8 cellular contexts compared by ENCODE assay signal in the genomic region with DNA sequence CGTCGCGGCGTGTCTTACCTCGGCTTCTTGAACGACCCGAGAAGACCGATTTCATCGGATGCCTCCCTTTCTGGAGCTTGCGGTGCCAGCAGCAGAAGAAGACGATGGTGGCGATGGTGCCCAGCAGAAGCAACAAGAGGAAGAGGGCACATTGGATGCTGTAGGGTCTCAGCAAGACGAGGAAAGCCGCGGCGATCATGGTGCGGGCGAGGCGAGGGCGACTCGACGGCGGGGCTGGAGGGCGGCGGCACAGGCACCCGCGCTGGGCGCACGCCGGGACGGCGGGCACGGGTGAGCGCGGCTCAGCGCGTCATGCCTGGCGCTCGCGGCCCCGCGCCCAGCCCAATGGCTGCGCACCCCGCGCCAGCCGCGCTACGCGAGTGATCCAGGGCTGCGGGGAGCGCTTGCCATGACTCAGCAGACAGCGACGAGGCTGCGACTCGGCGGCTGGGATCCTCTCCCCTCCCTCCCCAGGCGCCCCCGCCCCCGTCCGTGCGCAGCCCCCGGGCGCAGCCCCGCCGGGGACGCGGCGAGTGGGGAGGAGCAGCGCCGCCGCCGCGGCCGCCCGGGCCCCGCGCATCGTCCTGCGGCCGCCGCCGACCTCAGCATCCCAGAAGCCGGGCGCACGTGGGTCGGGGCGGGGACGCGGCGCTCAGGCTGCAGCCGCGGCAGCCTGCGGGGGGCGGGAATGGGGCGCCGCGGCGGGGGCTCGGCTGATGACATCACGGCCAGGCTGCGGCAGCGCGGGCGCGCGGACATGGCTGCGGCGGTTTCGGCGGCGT. TPM values are rescaled to one million over a fixed set of nuclear protein-coding genes. Genes with fewer than 3 reads are reported as not detected.
DNase-seq lines count a peak whose midpoint lies in the region; ATAC-seq and TF ChIP-seq lines count a peak whose summit lies in the region.

A gene with protein sequence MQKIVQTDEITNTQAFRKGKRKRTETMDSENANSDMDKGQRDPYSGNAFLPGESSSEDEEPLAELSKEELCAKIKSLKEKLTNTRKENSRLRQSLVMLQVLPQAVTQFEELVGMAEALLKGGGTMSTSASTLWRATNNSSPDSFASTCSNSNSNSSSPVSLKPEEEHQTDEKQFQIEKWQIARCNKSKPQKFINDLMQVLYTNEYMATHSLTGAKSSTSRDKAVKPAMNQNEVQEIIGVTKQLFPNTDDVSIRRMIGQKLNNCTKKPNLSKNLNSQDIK (plus strand): TSS at position 719 of the 782 bp plus-strand sequence. CDS start 26,704 bp downstream, outside the sequence.

- peak; percentile 83 for DNase-seq in Ammon's horn (ENCODE audit: low spot score)
- DNase-seq in NCI-H2171 (lab: John Stamatoyannopoulos, UW): peak; percentile 87
- DNase-seq in activated T-cell treated with anti-CD3 and anti-CD28 coated beads, Interleukin-2, amount 50 U/mL, for 1 hour: peak; percentile 42
- DNase-seq in fibroblast of pulmonary artery (ENCODE audit: low read depth): peak; percentile 86
- no peak for DNase-seq in natural killer cell treated with Interleukin-12 subunit alpha and Interleukin-12 subunit beta and Interleukin-15 and Interleukin-18, amount 100 ng/mL, for 72 hours (ENCODE audit: low spot score)
- peak; percentile 70 for DNase-seq in type B pancreatic cell (ENCODE audit: extremely low spot score, unreplicated experiment)

- peaks cover 35% of the 10 kb centered on the region in 2 donors for H3K27me3 Mint-ChIP-seq in natural killer cell treated with Interleukin-12 subunit alpha and Interleukin-12 subunit beta and Interleukin-15 and Interleukin-18, amount 100 ng/mL, for 72 hours
- H3K27me3 Mint-ChIP-seq in type B pancreatic cell: peaks cover 65% of the 10 kb centered on the region

- H3K9me3 Mint-ChIP-seq in natural killer cell treated with Interleukin-12 subunit alpha and Interleukin-12 subunit beta and Interleukin-15 and Interleukin-18, amount 100 ng/mL, for 72 hours: no peaks in the 10 kb centered on the region
- H3K9me3 Mint-ChIP-seq in type B pancreatic cell: no peaks in the 10 kb centered on the region

- H3K4me3 ChIP-seq in fibroblast of pulmonary artery (replicated peaks; ENCODE audit: low read depth, low read length): peak within 1 kb of the TSS; percentile 85

- TF ChIP-seq CTCF in fibroblast of pulmonary artery (IDR thresholded peaks at IDR 0.05; ENCODE audit: low read length, missing control alignments): no peak
- no peak for TF ChIP-seq CTCF in type B pancreatic cell (conservative IDR thresholded peaks at IDR 0.05)

- H3K4me3 Mint-ChIP-seq in natural killer cell treated with Interleukin-12 subunit alpha and Interleukin-12 subunit beta and Interleukin-15 and Interleukin-18, amount 100 ng/mL, for 72 hours: peak within 1 kb of the TSS; percentile 90
- peak within 1 kb of the TSS; percentile 98 for H3K4me3 Mint-ChIP-seq in type B pancreatic cell

- ATAC-seq in GM18511 (IDR thresholded peaks at IDR 0.05; ENCODE audit: unreplicated experiment): peak; percentile 42
- peak; percentile 32 for ATAC-seq in HG02884 (IDR thresholded peaks at IDR 0.05; ENCODE audit: unreplicated experiment)
- peak; percentile 75 to 79 for ATAC-seq in natural killer cell treated with Interleukin-12 subunit alpha and Interleukin-12 subunit beta and Interleukin-15 and Interleukin-18, amount 100 ng/mL, for 72 hours

- peak within 1 kb of the TSS; percentile 53 to 75 for H3K27ac Mint-ChIP-seq in natural killer cell treated with Interleukin-12 subunit alpha and Interleukin-12 subunit beta and Interleukin-15 and Interleukin-18, amount 100 ng/mL, for 72 hours
- H3K27ac Mint-ChIP-seq in type B pancreatic cell: peak within 1 kb of the TSS; percentile 94

- peaks cover 12 to 21% of the 10 kb centered on the region in 2 donors for H3K4me1 Mint-ChIP-seq in natural killer cell treated with Interleukin-12 subunit alpha and Interleukin-12 subunit beta and Interleukin-15 and Interleukin-18, amount 100 ng/mL, for 72 hours (ENCODE audit: low read depth in 2 of 2)
- H3K4me1 Mint-ChIP-seq in type B pancreatic cell (ENCODE audit: unreplicated experiment): no peaks in the 10 kb centered on the region

- no peaks in the 10 kb centered on the region for H3K36me3 Mint-ChIP-seq in natural killer cell treated with Interleukin-12 subunit alpha and Interleukin-12 subunit beta and Interleukin-15 and Interleukin-18, amount 100 ng/mL, for 72 hours
- H3K36me3 Mint-ChIP-seq in type B pancreatic cell: no peaks in the 10 kb centered on the region

RNA-seq across cellular contexts. Expression of the gene that starts here (rescaled TPM):
- under 1 TPM in 1 of 2 donors, not detected in 1; 0.11 TPM for total RNA-seq in natural killer cell treated with Interleukin-12 subunit alpha and Interleukin-12 subunit beta and Interleukin-15 and Interleukin-18, amount 100 ng/mL, for 72 hours
- 1.3 and 2.7 TPM in 2 replicates for total RNA-seq in type B pancreatic cell (ENCODE audit: low replicate concordance)

Comparison
In these comparisons a context has a peak if more than half of its experiments do, and no peak if none do; other contexts are left out.
1. Peak in ATAC-seq in natural killer cell treated with Interleukin-12 subunit alpha and Interleukin-12 subunit beta and Interleukin-15 and Interleukin-18, amount 100 ng/mL, for 72 hours; RNA of the gene not detected or under 1 TPM.